ENCODE assay signal across 8 cellular contexts in the genomic region with DNA sequence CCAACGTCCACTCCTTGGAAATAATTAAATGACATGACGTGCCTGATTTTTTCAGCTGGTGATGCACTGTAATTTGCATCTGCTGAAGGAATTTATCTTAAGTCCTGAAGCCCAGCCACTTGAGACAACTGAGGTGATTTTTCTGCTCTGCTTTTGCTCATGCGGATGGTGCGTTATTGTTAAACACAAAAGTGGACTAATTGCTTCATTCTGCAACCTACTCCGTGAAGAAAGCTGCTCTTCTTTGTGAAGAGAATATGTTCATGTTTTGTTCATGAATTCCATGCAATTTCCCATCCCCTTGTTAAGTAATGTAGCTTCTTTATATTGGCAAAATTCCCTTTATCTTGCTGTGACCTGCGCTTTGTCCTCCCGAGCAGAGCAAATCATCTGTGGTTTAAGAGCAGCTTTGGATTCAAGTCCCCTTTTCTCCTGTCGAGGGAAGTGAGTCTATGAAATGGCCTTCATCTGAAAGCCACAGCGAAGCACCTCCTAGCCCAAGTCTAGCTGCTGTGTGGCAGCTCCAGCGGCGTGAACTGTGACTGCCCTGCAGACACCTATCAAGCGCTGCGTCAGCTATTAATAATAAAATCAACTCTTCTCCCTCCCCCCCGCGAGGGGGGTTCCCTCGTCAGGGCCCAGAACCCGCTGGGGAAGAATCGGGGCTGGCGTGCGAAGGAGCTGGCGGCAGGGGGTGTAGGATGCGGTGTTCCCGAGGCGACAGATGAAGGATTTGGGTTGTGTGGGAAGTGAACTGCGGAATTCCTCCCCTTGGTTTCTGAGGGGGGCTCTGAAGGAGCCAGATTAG. TPM values are rescaled to one million over a fixed set of nuclear protein-coding genes. Genes with fewer than 3 reads are reported as not detected.
A peak's percentile ranks its signal among the peaks of the same experiment; 100 is the strongest.
DNase-seq lines count a peak whose midpoint lies in the region; ATAC-seq, FAIRE-seq and TF ChIP-seq lines count a peak whose summit lies in the region.

No MANE protein-coding gene starts in this region.

- H4K20me1 ChIP-seq in astrocyte (ENCODE audit: insufficient read depth, low read length): peaks cover 37% of the 10 kb centered on the region

- peak overlapping the region; percentile 84 for H3K4me3 Mint-ChIP-seq in astrocyte (ENCODE audit: unreplicated experiment)

- peaks cover 1% of the 10 kb centered on the region for H3K9me3 Mint-ChIP-seq in astrocyte (ENCODE audit: unreplicated experiment)

- peaks cover 2% of the 10 kb centered on the region for H3K36me3 Mint-ChIP-seq in astrocyte (ENCODE audit: low read depth, unreplicated experiment)

- DNase-seq in AG08396 (ENCODE audit: low spot score): peak; percentile 66
- DNase-seq in SK-N-DZ (ENCODE audit: low spot score): peak; percentile 28
- DNase-seq in astrocyte (ENCODE audit: low read depth): peak; percentile 38
- no peak for DNase-seq in skeletal muscle cell (ENCODE audit: low read depth)
- DNase-seq in NCI-H1048 (lab: John Stamatoyannopoulos, UW): no peak

- peak overlapping the region; percentile 94 for H3K9ac ChIP-seq in astrocyte (ENCODE audit: low read length)

- H3K79me2 ChIP-seq in astrocyte (ENCODE audit: insufficient read depth, low read length): peaks cover 39% of the 10 kb centered on the region

- H3K36me3 ChIP-seq in astrocyte (ENCODE audit: insufficient read depth, low read length): peaks cover 14% of the 10 kb centered on the region

- H3K4me3 ChIP-seq in astrocyte (ENCODE audit: insufficient read depth, low read depth, low read length) (peak overlapping the region; percentile 79), iPS-11a (ENCODE audit: low read depth, low read length) (peak overlapping the region; percentile 82), skeletal muscle cell (ENCODE audit: low read depth, low read length) (peak overlapping the region; percentile 67)

- H3K27ac Mint-ChIP-seq in astrocyte (ENCODE audit: unreplicated experiment): peak overlapping the region; percentile 13

- peak overlapping the region; percentile 90 for H3K27ac ChIP-seq in astrocyte (ENCODE audit: low read depth, low read length)

- ATAC-seq in GM18868 (IDR thresholded peaks at IDR 0.05; ENCODE audit: unreplicated experiment) (peak; percentile 10), HG03565 (IDR thresholded peaks at IDR 0.05; ENCODE audit: unreplicated experiment) (peak; percentile 3)

- peaks cover 13% of the 10 kb centered on the region for H3K4me1 ChIP-seq in astrocyte (ENCODE audit: insufficient read depth, low read length)

- H3K27me3 ChIP-seq in astrocyte (ENCODE audit: insufficient read depth, low read length): no peaks in the 10 kb centered on the region

- peak overlapping the region; percentile 85 for H2AFZ ChIP-seq in astrocyte (ENCODE audit: low read depth, low read length)

- FAIRE-seq in astrocyte (lab: Jason Lieb, UNC): no peak

- H3K27me3 Mint-ChIP-seq in astrocyte (ENCODE audit: low read depth, unreplicated experiment): no peaks in the 10 kb centered on the region

- no peaks in the 10 kb centered on the region for H3K9me3 ChIP-seq in astrocyte (ENCODE audit: insufficient read depth, low read depth, low read length)

- H3K4me1 Mint-ChIP-seq in astrocyte (ENCODE audit: low read depth, unreplicated experiment): peaks cover 19% of the 10 kb centered on the region

- peak overlapping the region; percentile 93 for H3K4me2 ChIP-seq in astrocyte (ENCODE audit: low read length)

- TF ChIP-seq CTCF in astrocyte (IDR thresholded peaks at IDR 0.05; ENCODE audit: insufficient read depth, low read depth, low read length): no peak

RNA-seq across cellular contexts. Expression of a gene that starts 0.9 kb away (rescaled TPM):
- 89.4 and 103 TPM in 2 replicates for polyA plus RNA-seq in SK-N-DZ (2014; cell fraction: cytosol; rRNA removed)
- 90.0 and 149 TPM in 2 replicates for polyA plus RNA-seq in SK-N-DZ (2014; cell fraction: nucleus; rRNA removed)
- 262 TPM in 2 replicates for total RNA-seq in astrocyte

Comparison
In these comparisons a context has a peak if more than half of its experiments do, and no peak if none do; other contexts are left out.
1. DNase-seq: peak in AG08396 (single experiment), SK-N-DZ (single experiment) and astrocyte (single experiment); none in skeletal muscle cell (single experiment) and NCI-H1048 (single experiment).
2. Peak in every context shown above with its lines, with median percentiles within 50 percentile points of each other: H3K4me3 ChIP-seq.